Comparison of ENCODE assay signal across 8 cellular contexts in the genomic region with DNA sequence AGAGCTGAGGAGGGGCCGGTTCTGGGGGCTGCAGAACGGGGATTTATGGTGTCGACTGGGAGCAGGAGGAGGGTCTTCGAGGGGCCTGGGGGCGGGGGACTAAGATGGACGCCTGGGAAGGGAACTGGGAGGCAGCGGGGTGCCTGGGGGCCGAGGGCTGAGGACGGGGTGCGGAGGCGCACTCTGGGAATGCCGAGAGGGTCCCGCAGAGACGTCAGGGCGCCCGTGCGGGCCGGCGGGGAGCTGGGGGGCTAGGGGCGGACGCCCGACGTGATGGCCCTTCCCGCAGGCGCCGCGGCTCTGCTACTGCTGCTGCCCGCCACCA. TPM values are rescaled to one million over a fixed set of nuclear protein-coding genes. Genes with fewer than 3 reads are reported as not detected.
DNase-seq lines count a peak whose midpoint lies in the region; ATAC-seq and TF ChIP-seq lines count a peak whose summit lies in the region.

No MANE protein-coding gene starts in this region.

- H3K9me3 Mint-ChIP-seq in activated naive CD4-positive, alpha-beta T cell treated with anti-CD3 and anti-CD28 coated beads, Interleukin-2, amount 10 ng/mL, durations not matched to agents 7 days and 5 days: no peaks in the 10 kb centered on the region
- peaks cover 0 to 5% (median 0%) of the 10 kb centered on the region in 5 experiments for H3K9me3 Mint-ChIP-seq in brain

- no peaks in the 10 kb centered on the region for H3K9me3 ChIP-seq in lung (ENCODE audit: control insufficient read depth in 2 of 2, insufficient read depth in 1 of 2, low read length in 1 of 2)
- H3K9me3 ChIP-seq in upper lobe of right lung: no peaks in the 10 kb centered on the region

- POLR2A ChIA-PET in HEK293T (lab: Yijun Ruan, JAX): interaction anchor here (0.9 to 4.2 kb wide), 14 partner anchors 10 to 1177 kb away, joined by 3 to 35 read pairs (median 6); a partner anchor contains a TSS

- no peak for DNase-seq in activated naive CD4-positive, alpha-beta T cell treated with anti-CD3 and anti-CD28 coated beads, Interleukin-2, amount 10 ng/mL, durations not matched to agents 7 days and 5 days
- no peak for DNase-seq in activated naive CD4-positive, alpha-beta T cell treated with anti-CD3 and anti-CD28 coated beads, Interleukin-2, amount 50 U/mL, for 16 hours
- DNase-seq in lung (ENCODE audit: low spot score): no peak
- no peak for DNase-seq in upper lobe of right lung
- DNase-seq in HEK293T (ENCODE audit: extremely low spot score): no peak
- DNase-seq in NCI-H524 (lab: John Stamatoyannopoulos, UW): no peak

- TF ChIP-seq CTCF in brain (conservative IDR thresholded peaks at IDR 0.05): no peak
- no peak for TF ChIP-seq CTCF in lung (IDR thresholded peaks at IDR 0.05; ENCODE audit: control extremely low read depth, extremely low read depth)
- TF ChIP-seq CTCF in upper lobe of right lung (IDR thresholded peaks at IDR 0.05): no peak

- intact Hi-C loops in upper lobe of right lung (cut with DNase I): no loop called here

- CTCF ChIA-PET in activated naive CD4-positive, alpha-beta T cell treated with anti-CD3 and anti-CD28 coated beads, Interleukin-2, amount 10 ng/mL, durations not matched to agents 7 days and 5 days (lab: Charles Lee): interaction anchor here (0.6 to 8.7 kb wide), 12 partner anchors 8 to 265 kb away, joined by 3 to 60 read pairs (median 6); a partner anchor contains a TSS
- CTCF ChIA-PET in HEK293T (lab: Yijun Ruan, JAX): interaction anchor here (0.6 to 3.5 kb wide), 8 partner anchors 9 to 387 kb away, joined by 3 to 20 read pairs (median 6); a partner anchor contains a TSS

- ATAC-seq in lung (ENCODE audit: insufficient read depth, low FRiP score): no peak
- no peak for ATAC-seq in upper lobe of right lung
- ATAC-seq in GM18870 (IDR thresholded peaks at IDR 0.05; ENCODE audit: unreplicated experiment): no peak

- peak overlapping the region; percentile 36 for H3K4me3 ChIP-seq in lung
- peak overlapping the region; percentile 61 for H3K4me3 ChIP-seq in upper lobe of right lung

- no peaks in the 10 kb centered on the region for H3K27me3 ChIP-seq in lung (ENCODE audit: control insufficient read depth, insufficient read depth)
- no peaks in the 10 kb centered on the region for H3K27me3 ChIP-seq in upper lobe of right lung

- peaks cover 8 to 27% of the 10 kb centered on the region in 2 donors for H3K36me3 ChIP-seq in lung (ENCODE audit: control insufficient read depth in 2 of 2, insufficient read depth in 2 of 2, low read length in 2 of 2)
- H3K36me3 ChIP-seq in upper lobe of right lung: peaks cover 25% of the 10 kb centered on the region

- H3K4me1 ChIP-seq in lung (ENCODE audit: control insufficient read depth in 2 of 2, insufficient read depth in 2 of 2, low read length in 2 of 2) (peaks cover 4 to 26% of the 10 kb centered on the region in 2 donors), upper lobe of right lung (peaks cover 40% of the 10 kb centered on the region)

- H3K4me1 Mint-ChIP-seq in activated naive CD4-positive, alpha-beta T cell treated with anti-CD3 and anti-CD28 coated beads, Interleukin-2, amount 10 ng/mL, durations not matched to agents 7 days and 5 days: peaks cover 53% of the 10 kb centered on the region
- H3K4me1 Mint-ChIP-seq in brain: peaks cover 48% of the 10 kb centered on the region

- H3K27me3 Mint-ChIP-seq in activated naive CD4-positive, alpha-beta T cell treated with anti-CD3 and anti-CD28 coated beads, Interleukin-2, amount 10 ng/mL, durations not matched to agents 7 days and 5 days: peaks cover 4% of the 10 kb centered on the region
- H3K27me3 Mint-ChIP-seq in brain: peaks cover 6% of the 10 kb centered on the region

- H3K4me3 Mint-ChIP-seq in activated naive CD4-positive, alpha-beta T cell treated with anti-CD3 and anti-CD28 coated beads, Interleukin-2, amount 10 ng/mL, durations not matched to agents 7 days and 5 days: peak overlapping the region; percentile 87
- peak overlapping the region; percentile 92 to 98 (median 95) for H3K4me3 Mint-ChIP-seq in brain

- peak overlapping the region; percentile 55 to 77 for H3K27ac ChIP-seq in lung (ENCODE audit: low read depth in 1 of 2, low read length in 1 of 2)
- H3K27ac ChIP-seq in upper lobe of right lung: peak overlapping the region; percentile 58

- peaks cover 21% of the 10 kb centered on the region for H3K36me3 Mint-ChIP-seq in activated naive CD4-positive, alpha-beta T cell treated with anti-CD3 and anti-CD28 coated beads, Interleukin-2, amount 10 ng/mL, durations not matched to agents 7 days and 5 days
- peaks cover 5% of the 10 kb centered on the region for H3K36me3 Mint-ChIP-seq in brain

- 0 to 1% methylated on average over 21 to 28 of the region's 28 CpGs for WGBS in lung, 2 donors

- peak overlapping the region; percentile 92 for H3K27ac Mint-ChIP-seq in activated naive CD4-positive, alpha-beta T cell treated with anti-CD3 and anti-CD28 coated beads, Interleukin-2, amount 10 ng/mL, durations not matched to agents 7 days and 5 days
- H3K27ac Mint-ChIP-seq in brain: peak overlapping the region; percentile 89 to 98 (median 95)

TF ChIP-seq in HEK293T, 16 proteins besides CTCF, POLR2A, EP300 and RAD21:
- TF ChIP-seq CTBP1 (IDR thresholded peaks at IDR 0.05; ENCODE audit: borderline replicate concordance) (no peak), NFRKB (IDR thresholded peaks at IDR 0.05) (no peak)
TF ChIP-seq in HEK293T: peak in this region for 0.

RNA-seq across cellular contexts. Expression of a gene that starts 0.5 kb away (rescaled TPM):
- polyA plus RNA-seq in brain (ENCODE audit: insufficient read depth, low read depth, low replicate concordance): 143 TPM
- 10 to 100 TPM; 41.0 to 68.4 TPM for total RNA-seq in lung
- 10 to 100 TPM; 30.3 to 82.7 TPM for polyA plus RNA-seq in lung
- 39.0 TPM for total RNA-seq in upper lobe of right lung

RNA-seq across cellular contexts. Expression of a gene that starts 5.3 kb away (rescaled TPM):
- polyA plus RNA-seq in brain (ENCODE audit: insufficient read depth, low read depth, low replicate concordance): 14.0 TPM
- total RNA-seq in lung: 10 to 100 TPM in 1 of 2 donors, 1 to 10 TPM in 1; 6.3 to 19.6 TPM
- 10 to 100 TPM; 19.3 to 23.7 TPM for polyA plus RNA-seq in lung
- 7.5 TPM for total RNA-seq in upper lobe of right lung

RNA-seq across cellular contexts. Expression of a gene that starts 9.7 kb away (rescaled TPM):
- polyA plus RNA-seq in brain (ENCODE audit: insufficient read depth, low read depth, low replicate concordance) (1,714 TPM), lung (1,000 to 10,000 TPM; 1,051 to 1,580 TPM)
- total RNA-seq in lung (100 to 1,000 TPM; 334 to 904 TPM), upper lobe of right lung (754 TPM)

RNA-seq across cellular contexts. Expression of a gene that starts 9.9 kb away (rescaled TPM):
- polyA plus RNA-seq in brain (ENCODE audit: insufficient read depth, low read depth, low replicate concordance): 101 TPM
- total RNA-seq in lung: 10 to 100 TPM; 35.6 to 44.3 TPM
- 10 to 100 TPM; 26.3 to 57.2 TPM for polyA plus RNA-seq in lung
- total RNA-seq in upper lobe of right lung: 53.7 TPM

RNA-seq across cellular contexts. Expression of a gene that starts 16.2 kb away (rescaled TPM):
- polyA plus RNA-seq in brain (ENCODE audit: insufficient read depth, low read depth, low replicate concordance) (211 TPM), lung (100 to 1,000 TPM in 1 of 2 donors, 10 to 100 TPM in 1; 69.6 to 120 TPM)
- total RNA-seq in lung (100 to 1,000 TPM; 128 to 164 TPM), upper lobe of right lung (101 TPM)
